ENCODE assay signal across 8 cellular contexts in genomic region chr7:142303650-142304049, GRCh38. TPM values are rescaled to one million over a fixed set of nuclear protein-coding genes. Genes with fewer than 3 reads are reported as not detected.
A peak's percentile ranks its signal among the peaks of the same experiment; 100 is the strongest.
DNase-seq lines count a peak whose midpoint lies in the region; ATAC-seq and TF ChIP-seq lines count a peak whose summit lies in the region.
"Had no signal": no experiment of that assay in that cellular context is flagged by ENCODE, and none has a peak within 500 bp of the region (broad histone marks: within the 10 kb centered on the region; RNA-seq: fewer than 3 reads in every experiment).

No MANE protein-coding gene starts in this region.

- no peaks in the 10 kb centered on the region for H3K27me3 ChIP-seq in mesendoderm (ENCODE audit: insufficient read depth, low read length, poor library complexity)

- no peak overlapping the region for H3K4ac ChIP-seq in mesendoderm (ENCODE audit: low read depth, low read length)

- no peak overlapping the region for H4K5ac ChIP-seq in mesendoderm (ENCODE audit: low read length)

- no peak overlapping the region for H3K23ac ChIP-seq in mesendoderm (ENCODE audit: low read length)

- no peak overlapping the region for H2BK15ac ChIP-seq in mesendoderm (replicated peaks; ENCODE audit: low read depth)

- H3K4me2 ChIP-seq in mesendoderm (ENCODE audit: low read length) = no peak overlapping the region

- no peak overlapping the region for H3K27ac ChIP-seq in mesendoderm (ENCODE audit: low read depth, low read length)

- DNase-seq in ELR (ENCODE audit: low read depth) (peak; percentile 37), HEK293T (ENCODE audit: extremely low spot score) (peak; percentile 38), SKM-1 treated with dmso at 0.1 percent for 144 hours (lab: John Stamatoyannopoulos, UW; ENCODE audit: unreplicated experiment) (peak; percentile 23), mesendoderm (peak; percentile 77), HuH-7.5 (ENCODE audit: low spot score) (no peak)
- no peak for DNase-seq in activated CD4-positive, alpha-beta T cell treated with anti-CD3 and anti-CD28 coated beads, Interleukin-2, amount 50 U/mL, for 1 hour
- DNase-seq: activated CD8-positive, alpha-beta memory T cell treated with anti-CD3 and anti-CD28 coated beads for 24 hours had no signal

- no peak overlapping the region for H2BK120ac ChIP-seq in mesendoderm (ENCODE audit: low read depth, low read length)

- no peaks in the 10 kb centered on the region for H3K36me3 ChIP-seq in mesendoderm (ENCODE audit: control insufficient read depth, insufficient read depth, low read length)

- H2BK5ac ChIP-seq in mesendoderm (ENCODE audit: low read length) = no peak overlapping the region

- H3K18ac ChIP-seq in mesendoderm (ENCODE audit: low read length) = no peak overlapping the region

- no peak overlapping the region for H3K9ac ChIP-seq in mesendoderm (ENCODE audit: low read length)

- CTCF ChIA-PET in HEK293T (lab: Yijun Ruan, JAX) = interaction anchor here (0.7 to 3.6 kb wide), 12 partner anchors 9 to 327 kb away, joined by 3 to 20 read pairs (median 5); no protein-coding TSS in a partner anchor

- no peak for ATAC-seq in GM21825 (IDR thresholded peaks at IDR 0.05; ENCODE audit: unreplicated experiment)

- no peak overlapping the region for H2AK5ac ChIP-seq in mesendoderm (ENCODE audit: low read length)

- no peaks in the 10 kb centered on the region for H3K4me1 ChIP-seq in mesendoderm (ENCODE audit: control insufficient read depth, low read depth, low read length)

- no peak overlapping the region for H3K4me3 ChIP-seq in mesendoderm (ENCODE audit: low read length)

- WGBS in mesendoderm (ENCODE audit: extremely low coverage, insufficient coverage, low lambda C conversion rate) = no CpG with 5 or more reads among the region's 2 CpGs

- no peaks in the 10 kb centered on the region for H3K79me2 ChIP-seq in mesendoderm (ENCODE audit: control insufficient read depth, insufficient read depth, low read length)

- H4K8ac ChIP-seq in mesendoderm (ENCODE audit: low read depth, low read length) = no peak overlapping the region

- H3K56ac ChIP-seq in mesendoderm (ENCODE audit: low read length) = no peak overlapping the region

- H3K79me1 ChIP-seq in mesendoderm (ENCODE audit: low read length) = no peaks in the 10 kb centered on the region

- POLR2A ChIA-PET in HEK293T (lab: Yijun Ruan, JAX) = no interaction called here

TF ChIP-seq in HEK293T, 16 proteins besides CTCF, POLR2A, EP300 and RAD21:
- TF ChIP-seq FOXK2 (IDR thresholded peaks at IDR 0.05) (no peak), HDGF (IDR thresholded peaks at IDR 0.05; ENCODE audit: borderline replicate concordance) (no peak), FOXA1 (IDR thresholded peaks at IDR 0.05) (no peak), TARDBP (IDR thresholded peaks at IDR 0.05) (no peak), SP1 (IDR thresholded peaks at IDR 0.05) (no peak), FOXM1 (IDR thresholded peaks at IDR 0.05; ENCODE audit: borderline replicate concordance) (no peak), ZNF384 (IDR thresholded peaks at IDR 0.05) (no peak), L3MBTL2 (conservative IDR thresholded peaks at IDR 0.05) (no peak), CTBP1 (IDR thresholded peaks at IDR 0.05; ENCODE audit: borderline replicate concordance) (no peak), PKNOX1 (IDR thresholded peaks at IDR 0.05) (no peak), ELF4 (IDR thresholded peaks at IDR 0.05) (no peak), NFRKB (IDR thresholded peaks at IDR 0.05) (no peak), SUZ12 (IDR thresholded peaks at IDR 0.05) (no peak), ARNT (IDR thresholded peaks at IDR 0.05) (no peak), BHLHE40 (IDR thresholded peaks at IDR 0.05; ENCODE audit: borderline replicate concordance) (no peak)
TF ChIP-seq in HEK293T: peak in this region for 0.

RNA-seq across cellular contexts. Expression of gene PRSS58, which starts 45.8 kb away (rescaled TPM):
- not detected for polyA plus RNA-seq in mesendoderm (2013, experiment 1 of 2)
- polyA plus RNA-seq in mesendoderm (2013, experiment 2 of 2) = not detected

Comparison
In these comparisons a context has a peak if more than half of its experiments do, and no peak if none do; other contexts are left out.
1. DNase-seq: peak in ELR (single experiment), HEK293T (single experiment), SKM-1 treated with dmso at 0.1 percent for 144 hours (single experiment) and mesendoderm (single experiment); none in activated CD4-positive, alpha-beta T cell treated with anti-CD3 and anti-CD28 coated beads, Interleukin-2, amount 50 U/mL, for 1 hour (single experiment) and HuH-7.5 (single experiment).